Comparison of ENCODE assay signal across 1 cellular context in the genomic region with DNA sequence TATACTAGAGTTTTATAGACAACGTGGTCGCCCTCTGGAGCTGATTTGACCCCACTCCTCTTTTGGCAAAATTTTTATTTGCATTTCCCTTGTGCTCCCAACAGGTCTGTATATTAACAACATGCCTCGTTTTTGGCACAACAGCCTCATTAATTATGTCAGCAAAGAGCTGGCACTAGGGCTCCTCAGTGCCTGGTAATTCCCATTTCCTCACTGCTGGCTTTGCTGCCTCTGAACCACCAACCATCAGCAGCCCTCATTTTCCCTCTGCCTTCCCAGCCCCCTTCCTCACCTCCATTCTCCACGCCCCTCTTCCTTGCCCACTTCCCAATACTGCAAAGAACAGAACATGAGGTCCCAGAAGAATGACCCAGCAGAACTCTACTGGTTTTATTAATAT.
TF ChIP-seq lines count a peak whose summit lies in the region.

No MANE protein-coding gene starts in this region.

TF ChIP-seq in SK-N-SH treated with all-trans-retinoic acid at 6 μM for 48 hours, 23 proteins besides CTCF, POLR2A, EP300 and RAD21 (continued from another document):
- no peak for TF ChIP-seq TOX (CRISPR knock-in tag; IDR thresholded peaks at IDR 0.05; ENCODE audit: borderline replicate concordance)
- TF ChIP-seq TCF4 (CRISPR knock-in tag; IDR thresholded peaks at IDR 0.05; ENCODE audit: borderline replicate concordance): no peak
- no peak for TF ChIP-seq SNAI2 (CRISPR knock-in tag; IDR thresholded peaks at IDR 0.05)
